ENCODE assay signal across 8 cellular contexts in genomic region chr3:48427630-48427962, GRCh38. TPM values are rescaled to one million over a fixed set of nuclear protein-coding genes. Genes with fewer than 3 reads are reported as not detected.
A peak's percentile ranks its signal among the peaks of the same experiment; 100 is the strongest.
DNase-seq lines count a peak whose midpoint lies in the region; ATAC-seq and TF ChIP-seq lines count a peak whose summit lies in the region.

No MANE protein-coding gene starts in this region.

- H3K4me3 Mint-ChIP-seq in activated T-helper 17 cell treated with anti-CD3 and anti-CD28 coated beads, Interleukin-2, amount 50 U/mL, for 72 hours, result peak overlapping the region; percentile 41

- 68 to 89% (median 74%) methylated on average over 9 of the region's 9 CpGs for WGBS in psoas muscle, 3 donors

- DNase-seq in DND-41 (no peak), psoas muscle (no peak), NK-92 (lab: John Stamatoyannopoulos, UW; ENCODE audit: unreplicated experiment) (no peak), left lobe of liver (ENCODE audit: low spot score) (no peak), omental fat pad (ENCODE audit: low spot score) (no peak)
- no peak for DNase-seq in stimulated activated naive CD4-positive, alpha-beta T cell (lab: John Stamatoyannopoulos, UW)

- H3K36me3 ChIP-seq in DND-41 (ENCODE audit: insufficient read depth, low read length) (peaks cover 8% of the 10 kb centered on the region; the same call in 1 of the 2 replicates), iPS-15b (ENCODE audit: control insufficient read depth, insufficient read depth, low read length) (peaks cover 26% of the 10 kb centered on the region), psoas muscle (ENCODE audit: insufficient read depth in 1 of 2, low read depth in 1 of 2) (peaks cover 0 to 10% of the 10 kb centered on the region in 2 donors)

- intact Hi-C loops in psoas muscle (cut with DNase I), result no loop called here

- H3K9ac ChIP-seq in DND-41 (ENCODE audit: low read depth, low read length) (no peak overlapping the region), iPS-15b (ENCODE audit: low read depth, low read length) (peak overlapping the region; percentile 42)

- H3K4me3 ChIP-seq in DND-41 (ENCODE audit: low read depth in 1 of 2, low read length in 2 of 2), result no peak overlapping the region
- no peak overlapping the region for H3K4me3 ChIP-seq in iPS-15b (ENCODE audit: low read depth, low read length)
- H3K4me3 ChIP-seq in psoas muscle, result peak overlapping the region; percentile 84

- H3K27me3 ChIP-seq in DND-41 (ENCODE audit: insufficient read depth, low read length, poor library complexity) (peaks cover 19% of the 10 kb centered on the region), iPS-15b (ENCODE audit: control insufficient read depth, insufficient read depth, low read length) (no peaks in the 10 kb centered on the region), psoas muscle (ENCODE audit: insufficient read depth in 3 of 3, low read length in 2 of 3) (peaks cover 0 to 29% (median 4%) of the 10 kb centered on the region in 3 donors)

- no peak overlapping the region for H3K27ac Mint-ChIP-seq in activated T-helper 17 cell treated with anti-CD3 and anti-CD28 coated beads, Interleukin-2, amount 50 U/mL, for 72 hours

- peaks cover 7% of the 10 kb centered on the region for H4K20me1 ChIP-seq in DND-41 (ENCODE audit: insufficient read depth, low read length)

- H3K27ac ChIP-seq in DND-41 (ENCODE audit: low read length), result no peak overlapping the region
- H3K27ac ChIP-seq in psoas muscle, result no peak overlapping the region

- peaks cover 16% of the 10 kb centered on the region for H3K36me3 Mint-ChIP-seq in activated T-helper 17 cell treated with anti-CD3 and anti-CD28 coated beads, Interleukin-2, amount 50 U/mL, for 72 hours (ENCODE audit: low read depth)

- H3K4me2 ChIP-seq in DND-41 (ENCODE audit: insufficient read depth, low read length), result peak overlapping the region; percentile 80; the same call in 1 of the 2 replicates

- no peaks in the 10 kb centered on the region for H3K9me3 Mint-ChIP-seq in activated T-helper 17 cell treated with anti-CD3 and anti-CD28 coated beads, Interleukin-2, amount 50 U/mL, for 72 hours

- ATAC-seq in DND-41 (ENCODE audit: insufficient read depth, low read depth) (no peak), psoas muscle (no peak), left lobe of liver (no peak), omental fat pad (ENCODE audit: low FRiP score) (no peak)
- ATAC-seq in activated T-helper 17 cell treated with anti-CD3 and anti-CD28 coated beads, Interleukin-2, amount 50 U/mL, for 72 hours (replicated peaks), result no peak

- H3K4me1 ChIP-seq in DND-41 (ENCODE audit: insufficient read depth, low read length) (peaks cover 26% of the 10 kb centered on the region), iPS-15b (ENCODE audit: control insufficient read depth, insufficient read depth, low read length) (peaks cover 15% of the 10 kb centered on the region), psoas muscle (peaks cover 4% of the 10 kb centered on the region)

- no peaks in the 10 kb centered on the region for H3K27me3 Mint-ChIP-seq in activated T-helper 17 cell treated with anti-CD3 and anti-CD28 coated beads, Interleukin-2, amount 50 U/mL, for 72 hours

- no peaks in the 10 kb centered on the region for H3K4me1 Mint-ChIP-seq in activated T-helper 17 cell treated with anti-CD3 and anti-CD28 coated beads, Interleukin-2, amount 50 U/mL, for 72 hours

- TF ChIP-seq CTCF in DND-41 (IDR thresholded peaks at IDR 0.05; ENCODE audit: borderline replicate concordance, extremely low read depth, low read length, poor library complexity, severe bottlenecking), result no peak
- no peak for TF ChIP-seq CTCF in psoas muscle (IDR thresholded peaks at IDR 0.05)
- no peak for TF ChIP-seq CTCF in omental fat pad (IDR thresholded peaks at IDR 0.05)

- H3K9me3 ChIP-seq in DND-41 (ENCODE audit: insufficient read depth, low read length, severe bottlenecking), result no peaks in the 10 kb centered on the region
- H3K9me3 ChIP-seq in iPS-15b (ENCODE audit: control insufficient read depth, insufficient read depth, low read length), result no peaks in the 10 kb centered on the region
- H3K9me3 ChIP-seq in psoas muscle, result no peaks in the 10 kb centered on the region

- H3K79me2 ChIP-seq in DND-41 (ENCODE audit: insufficient read depth, low read length), result no peaks in the 10 kb centered on the region

- no peak overlapping the region for H2AFZ ChIP-seq in DND-41 (ENCODE audit: low read depth, low read length)

RNA-seq across cellular contexts. Expression of gene PLXNB1, which starts 2.3 kb away (rescaled TPM):
- total RNA-seq in activated T-helper 17 cell treated with anti-CD3 and anti-CD28 coated beads, Interleukin-2, amount 50 U/mL, for 72 hours, result 1 to 10 TPM; 3.5 to 3.8 TPM
- total RNA-seq in psoas muscle (1 to 10 TPM; 2.5 to 3.9 (median 2.8) TPM), left lobe of liver (142 TPM), omental fat pad (10 to 100 TPM; 66.7 to 91.3 (median 77.1) TPM)
- 1 to 10 TPM; 2.3 to 6.1 (median 2.5) TPM for polyA plus RNA-seq in psoas muscle

RNA-seq across cellular contexts. Expression of gene CCDC51, which starts 12.3 kb away (rescaled TPM):
- 10 to 100 TPM; 15.5 to 28.4 TPM for total RNA-seq in activated T-helper 17 cell treated with anti-CD3 and anti-CD28 coated beads, Interleukin-2, amount 50 U/mL, for 72 hours
- total RNA-seq in psoas muscle (1 to 10 TPM; 5.3 to 9.5 (median 5.4) TPM), left lobe of liver (9.2 TPM), omental fat pad (10 to 100 TPM; 11.6 to 15.1 (median 13.6) TPM)
- 10 to 100 TPM in 2 of 3 donors, 1 to 10 TPM in 1; 7.7 to 19.6 (median 16.5) TPM for polyA plus RNA-seq in psoas muscle

RNA-seq across cellular contexts. Expression of gene TMA7, which starts 12.5 kb away (rescaled TPM):
- total RNA-seq in activated T-helper 17 cell treated with anti-CD3 and anti-CD28 coated beads, Interleukin-2, amount 50 U/mL, for 72 hours, result 100 to 1,000 TPM; 181 to 328 TPM
- 100 to 1,000 TPM; 156 to 218 (median 185) TPM for total RNA-seq in psoas muscle
- polyA plus RNA-seq in psoas muscle, result 100 to 1,000 TPM; 295 to 342 (median 332) TPM
- total RNA-seq in left lobe of liver, result 69.3 TPM
- total RNA-seq in omental fat pad, result 100 to 1,000 TPM; 239 to 266 (median 255) TPM

RNA-seq across cellular contexts. Expression of gene ATRIP, which starts 18.9 kb away (rescaled TPM):
- total RNA-seq in activated T-helper 17 cell treated with anti-CD3 and anti-CD28 coated beads, Interleukin-2, amount 50 U/mL, for 72 hours, result 10 to 100 TPM; 10.5 to 14.9 TPM
- 1 to 10 TPM; 4.4 to 5.6 (median 5.2) TPM for total RNA-seq in psoas muscle
- 1 to 10 TPM; 3.7 to 4.5 (median 3.9) TPM for polyA plus RNA-seq in psoas muscle
- total RNA-seq in left lobe of liver, result 3.3 TPM
- total RNA-seq in omental fat pad, result 1 to 10 TPM; 4.0 to 6.5 (median 5.5) TPM

RNA-seq across cellular contexts. Expression of gene FBXW12, which starts 55.6 kb away (rescaled TPM):
- not detected for total RNA-seq in activated T-helper 17 cell treated with anti-CD3 and anti-CD28 coated beads, Interleukin-2, amount 50 U/mL, for 72 hours
- total RNA-seq in psoas muscle (not detected), left lobe of liver (not detected), omental fat pad (not detected)
- polyA plus RNA-seq in psoas muscle, result under 1 TPM in 1 of 3 donors, not detected in 2; 0.01 TPM

Comparison
In these comparisons a context has a peak if more than half of its experiments do, and no peak if none do; other contexts are left out.
1. RNA of gene PLXNB1, which starts 2.3 kb away (total RNA-seq): 142 TPM in left lobe of liver (single experiment) and 66.7 to 91.3 TPM in omental fat pad; 3.5 to 3.8 TPM in activated T-helper 17 cell treated with anti-CD3 and anti-CD28 coated beads, Interleukin-2, amount 50 U/mL, for 72 hours and 2.5 to 3.9 TPM in psoas muscle; every median in the first group is over 10 times any median in the second.